Comparison of ENCODE assay signal across 10 cellular contexts in the genomic region with DNA sequence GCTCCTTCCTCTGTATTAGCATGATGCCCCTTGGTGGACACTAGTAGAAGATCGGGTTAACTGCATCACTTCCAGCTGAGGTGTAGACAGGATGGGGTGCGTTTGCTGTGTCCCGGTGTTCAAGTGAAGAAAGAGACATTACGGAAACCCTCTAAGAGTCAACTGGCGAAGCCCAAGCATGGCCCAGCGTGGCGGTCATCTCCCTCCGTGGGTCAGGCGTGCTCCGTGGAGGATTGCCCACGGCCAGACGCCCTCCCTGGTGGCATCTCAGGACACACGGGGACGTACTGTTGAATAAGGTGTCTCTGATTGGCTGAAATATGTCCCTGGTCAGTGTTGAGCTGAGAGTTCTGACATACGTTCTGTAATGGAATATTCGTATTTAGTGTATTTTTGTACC.
DNase-seq lines count a peak whose midpoint lies in the region; ATAC-seq and TF ChIP-seq lines count a peak whose summit lies in the region.
"Had no signal": no experiment of that assay in that cellular context is flagged by ENCODE, and none has a peak within 500 bp of the region (broad histone marks: within the 10 kb centered on the region; RNA-seq: fewer than 3 reads in every experiment).

No MANE protein-coding gene starts in this region.

- H3K27ac ChIP-seq in MM.1S (ENCODE audit: low read length) = no peak overlapping the region
- H3K27ac ChIP-seq in sigmoid colon = no peak overlapping the region
- H3K27ac ChIP-seq: tibial artery, VCaP had no signal

- CTCF ChIA-PET in activated CD4-positive, alpha-beta T cell treated with anti-CD3 and anti-CD28 coated beads, Interleukin-2, amount 10 ng/mL, durations not matched to agents 7 days and 5 days (lab: Charles Lee) = no interaction called here

- H3K79me2 ChIP-seq in MM.1S (ENCODE audit: low read length) = peaks cover 16% of the 10 kb centered on the region; the same call in 1 of the 2 replicates

- peaks cover 79% of the 10 kb centered on the region for H3K36me3 Mint-ChIP-seq in activated CD4-positive, alpha-beta T cell treated with anti-CD3 and anti-CD28 coated beads, Interleukin-2, amount 10 ng/mL, durations not matched to agents 7 days and 5 days (ENCODE audit: low read depth)
- peaks cover 45% of the 10 kb centered on the region for H3K36me3 Mint-ChIP-seq in central memory CD8-positive, alpha-beta T cell (ENCODE audit: insufficient read depth)

- H3K36me3 ChIP-seq in MM.1S (replicated peaks; ENCODE audit: insufficient read depth, low read length) = peaks cover 6% of the 10 kb centered on the region
- peaks cover 5 to 84% (median 32%) of the 10 kb centered on the region in 4 donors for H3K36me3 ChIP-seq in sigmoid colon

- H3K27me3 ChIP-seq in MM.1S (replicated peaks; ENCODE audit: insufficient read depth, low read length) (no peaks in the 10 kb centered on the region), sigmoid colon (no peaks in the 10 kb centered on the region)
- H3K27me3 ChIP-seq: tibial artery had no signal

- no peaks in the 10 kb centered on the region for H3K27me3 Mint-ChIP-seq in activated CD4-positive, alpha-beta T cell treated with anti-CD3 and anti-CD28 coated beads, Interleukin-2, amount 10 ng/mL, durations not matched to agents 7 days and 5 days
- H3K27me3 Mint-ChIP-seq in central memory CD8-positive, alpha-beta T cell = no peaks in the 10 kb centered on the region

- H3K27ac Mint-ChIP-seq in activated CD4-positive, alpha-beta T cell treated with anti-CD3 and anti-CD28 coated beads, Interleukin-2, amount 10 ng/mL, durations not matched to agents 7 days and 5 days = peak overlapping the region; percentile 31
- peak overlapping the region; percentile 87 for H3K27ac Mint-ChIP-seq in central memory CD8-positive, alpha-beta T cell (ENCODE audit: low read depth)

- TF ChIP-seq CTCF in MM.1S (IDR thresholded peaks at IDR 0.05; ENCODE audit: low read length) (no peak), sigmoid colon (IDR thresholded peaks at IDR 0.05) (no peak)

- no peak for ATAC-seq in central memory CD8-positive, alpha-beta T cell (replicated peaks; ENCODE audit: extremely low read depth, poor library complexity, severe bottlenecking)
- ATAC-seq in GM18517 (IDR thresholded peaks at IDR 0.05; ENCODE audit: unreplicated experiment) (no peak), HG02840 (IDR thresholded peaks at IDR 0.05; ENCODE audit: low FRiP score, unreplicated experiment) (no peak)

- H3K4me1 Mint-ChIP-seq in activated CD4-positive, alpha-beta T cell treated with anti-CD3 and anti-CD28 coated beads, Interleukin-2, amount 10 ng/mL, durations not matched to agents 7 days and 5 days = peaks cover 43% of the 10 kb centered on the region
- H3K4me1 Mint-ChIP-seq in central memory CD8-positive, alpha-beta T cell = peaks cover 40% of the 10 kb centered on the region

- H3K4me1 ChIP-seq in MM.1S (ENCODE audit: low read length) = peaks cover 17% of the 10 kb centered on the region
- H3K4me1 ChIP-seq in sigmoid colon = peaks cover 0 to 10% (median 4%) of the 10 kb centered on the region in 4 donors
- H3K4me1 ChIP-seq: tibial artery had no signal

- POLR2A ChIA-PET in activated CD4-positive, alpha-beta T cell treated with anti-CD3 and anti-CD28 coated beads, Interleukin-2, amount 10 ng/mL, durations not matched to agents 7 days and 5 days (lab: Charles Lee) = no interaction called here

- no peak for TF ChIP-seq POLR2A in sigmoid colon (IDR thresholded peaks at IDR 0.05)

- peak overlapping the region; percentile 41 for H3K4me2 ChIP-seq in MM.1S (ENCODE audit: low read depth, low read length)

- H2AFZ ChIP-seq in MM.1S (ENCODE audit: low read length) = no peak overlapping the region

- H3K4me3 Mint-ChIP-seq in activated CD4-positive, alpha-beta T cell treated with anti-CD3 and anti-CD28 coated beads, Interleukin-2, amount 10 ng/mL, durations not matched to agents 7 days and 5 days = no peak overlapping the region
- peak overlapping the region; percentile 48 for H3K4me3 Mint-ChIP-seq in central memory CD8-positive, alpha-beta T cell

- H4K20me1 ChIP-seq in MM.1S (ENCODE audit: insufficient read depth, low read length) = no peaks in the 10 kb centered on the region

- TF ChIP-seq EP300 in sigmoid colon (IDR thresholded peaks at IDR 0.05) = no peak

- H3K4me3 ChIP-seq in MM.1S (ENCODE audit: low read length) (no peak overlapping the region), sigmoid colon (no peak overlapping the region)
- H3K4me3 ChIP-seq: tibial artery had no signal

- no peak overlapping the region for H3K9ac ChIP-seq in MM.1S (ENCODE audit: low read length)

- H3K9me3 Mint-ChIP-seq in activated CD4-positive, alpha-beta T cell treated with anti-CD3 and anti-CD28 coated beads, Interleukin-2, amount 10 ng/mL, durations not matched to agents 7 days and 5 days = peaks cover 20% of the 10 kb centered on the region
- H3K9me3 Mint-ChIP-seq in central memory CD8-positive, alpha-beta T cell = no peaks in the 10 kb centered on the region

- H3K9me3 ChIP-seq in MM.1S (replicated peaks; ENCODE audit: insufficient read depth, low read length) (no peaks in the 10 kb centered on the region), sigmoid colon (no peaks in the 10 kb centered on the region)

- 95 to 97% methylated on average over 16 of the region's 16 CpGs for WGBS in sigmoid colon, 2 donors

- H3K9me2 ChIP-seq in MM.1S (replicated peaks; ENCODE audit: insufficient read depth, low read length) = no peaks in the 10 kb centered on the region

- DNase-seq in activated CD4-positive, alpha-beta T cell treated with anti-CD3 and anti-CD28 coated beads, Interleukin-2, amount 10 ng/mL, durations not matched to agents 7 days and 5 days = no peak
- no peak for DNase-seq in activated CD4-positive, alpha-beta T cell treated with anti-CD3 and anti-CD28 coated beads, Interleukin-2, amount 50 U/mL, for 48 hours
- no peak for DNase-seq in MM.1S
- DNase-seq in central memory CD8-positive, alpha-beta T cell (ENCODE audit: low spot score in 2 of 2) = no peak
- DNase-seq in sigmoid colon = peak; percentile 38
- no peak for DNase-seq in NCI-H1930 (lab: John Stamatoyannopoulos, UW)
- DNase-seq: tibial artery had no signal

- H3F3A ChIP-seq in MM.1S (ENCODE audit: insufficient read depth, low read length) = 0 out of 2 replicates have a peak, but pooled peaks cover 10% of the 10 kb centered on the region

- intact Hi-C loops in sigmoid colon (cut with DNase I) = no loop called here
